1 cellular context compared by ENCODE assay signal in genomic region chr5:175478384-175479124, GRCh38.
TF ChIP-seq lines count a peak whose summit lies in the region.

Gene SFXN1 (plus strand): TSS chr5:175478560. CDS start chr5:175492104, 13,544 bp downstream.

TF ChIP-seq in HepG2, 621 proteins besides CTCF, POLR2A, EP300 and RAD21 (continued from another document):
- peak; percentile 91 for TF ChIP-seq E2F5 (CRISPR knock-in tag; conservative IDR thresholded peaks at IDR 0.05)
- TF ChIP-seq THYN1 (CRISPR knock-in tag; IDR thresholded peaks at IDR 0.05; ENCODE audit: borderline replicate concordance, low read depth) = no peak
- peak; percentile 67; the same call in 1 of the 2 replicates for TF ChIP-seq HOXA3 (CRISPR knock-in tag; IDR thresholded peaks at IDR 0.05)
- 0 out of 2 replicates have a peak, but pooled peaks have one; percentile 32 for TF ChIP-seq ZNF256 (CRISPR knock-in tag; conservative IDR thresholded peaks at IDR 0.05)
- TF ChIP-seq ZBTB7A (CRISPR knock-in tag; IDR thresholded peaks at IDR 0.05) = peak; percentile 12; the same call in 1 of the 2 replicates
- peak; percentile 70 for TF ChIP-seq ZNF563 (CRISPR knock-in tag; IDR thresholded peaks at IDR 0.05)
- 0 out of 2 replicates have a peak, but pooled peaks have one; percentile 14 for TF ChIP-seq ZNF564 (CRISPR knock-in tag; IDR thresholded peaks at IDR 0.05)
- TF ChIP-seq ZFP90 (CRISPR knock-in tag; IDR thresholded peaks at IDR 0.05; ENCODE audit: borderline replicate concordance) = 0 out of 2 replicates have a peak, but pooled peaks have one; percentile 11
- 0 out of 2 replicates have a peak, but pooled peaks have one; percentile 2 for TF ChIP-seq STAG1 (CRISPR knock-in tag; IDR thresholded peaks at IDR 0.05)
- peak; percentile 24; the same call in 1 of the 2 replicates for TF ChIP-seq BCL6 (CRISPR knock-in tag; IDR thresholded peaks at IDR 0.05)
- peak; percentile 71 for TF ChIP-seq TFDP1 (CRISPR knock-in tag; IDR thresholded peaks at IDR 0.05; ENCODE audit: borderline replicate concordance)
- TF ChIP-seq HNRNPLL (IDR thresholded peaks at IDR 0.05; ENCODE audit: low read depth, low read length, poor library complexity, severe bottlenecking) = peak; percentile 58
- peak; percentile 29; the same call in 1 of the 2 replicates for TF ChIP-seq EED (CRISPR knock-in tag; IDR thresholded peaks at IDR 0.05)
- 0 out of 2 replicates have a peak, but pooled peaks have one; percentile 22 for TF ChIP-seq ZHX1 (CRISPR knock-in tag; IDR thresholded peaks at IDR 0.05; ENCODE audit: low read depth)
- TF ChIP-seq ZNF460 (CRISPR knock-in tag; IDR thresholded peaks at IDR 0.05; ENCODE audit: borderline replicate concordance) = no peak
- 0 out of 2 replicates have a peak, but pooled peaks have one; percentile 73 for TF ChIP-seq BCL3 (CRISPR knock-in tag; IDR thresholded peaks at IDR 0.05)
- no peak for TF ChIP-seq GATAD2A (CRISPR knock-in tag; IDR thresholded peaks at IDR 0.05)
- TF ChIP-seq GATAD1 (CRISPR knock-in tag; IDR thresholded peaks at IDR 0.05) = peak; percentile 21; the same call in 1 of the 2 replicates
- TF ChIP-seq ZXDC (CRISPR knock-in tag; IDR thresholded peaks at IDR 0.05) = peak; percentile 47; the same call in 1 of the 2 replicates
- no peak for TF ChIP-seq ZBTB40 (IDR thresholded peaks at IDR 0.05)
- 0 out of 2 replicates have a peak, but pooled peaks have one; percentile 37 for TF ChIP-seq ZBTB40 (CRISPR knock-in tag; IDR thresholded peaks at IDR 0.05)
